In the genomic region with DNA sequence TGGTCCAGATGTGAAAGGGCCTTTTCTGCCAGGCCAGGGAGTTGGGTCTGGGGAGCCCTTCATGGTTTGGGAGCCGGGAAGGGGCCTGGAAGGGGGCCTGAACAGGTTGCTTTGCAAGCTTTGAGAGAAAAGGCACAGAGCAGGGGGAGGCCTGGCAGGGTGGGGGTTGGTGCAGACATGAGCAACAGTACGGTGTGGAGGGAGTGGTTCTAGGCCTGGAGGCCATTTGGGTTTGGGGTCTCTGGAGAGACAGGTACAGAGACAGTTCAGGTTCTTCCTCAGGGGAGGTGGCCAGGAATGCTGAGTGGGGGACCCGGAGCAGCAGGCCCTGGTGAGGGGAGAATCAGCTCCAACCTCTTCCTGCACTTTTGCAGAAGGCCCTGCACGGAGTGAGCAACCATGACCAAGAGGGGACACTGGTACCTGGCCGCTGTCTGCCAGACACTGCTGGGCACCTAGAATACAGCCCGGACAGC, we compare ENCODE assay signal across 24 cellular contexts. TPM values are rescaled to one million over a fixed set of nuclear protein-coding genes. Genes with fewer than 3 reads are reported as not detected.
DNase-seq lines count a peak whose midpoint lies in the region; ATAC-seq, FAIRE-seq and TF ChIP-seq lines count a peak whose summit lies in the region.
"Had no signal": no experiment of that assay in that cellular context is flagged by ENCODE, and none has a peak within 500 bp of the region (broad histone marks: within the 10 kb centered on the region; RNA-seq: fewer than 3 reads in every experiment).

No MANE protein-coding gene starts in this region.

- H3K9me3 ChIP-seq in K562 (replicated peaks; ENCODE audit: control insufficient read depth, insufficient read depth, low read depth, low read length) (no peaks in the 10 kb centered on the region), mesenchymal stem cell (ENCODE audit: control insufficient read depth, low read length) (no peaks in the 10 kb centered on the region), smooth muscle cell (replicated peaks; ENCODE audit: low read depth) (no peaks in the 10 kb centered on the region)
- H3K9me3 ChIP-seq: thyroid gland had no signal

- no peak overlapping the region for H3K23ac ChIP-seq in mesenchymal stem cell (ENCODE audit: low read length in 2 of 2)

- no peak for TF ChIP-seq POLR2A in K562 (conservative IDR thresholded peaks at IDR 0.05)

- no peak for FAIRE-seq in K562 (lab: Jason Lieb, UNC)

- H3K9me1 ChIP-seq in K562 (ENCODE audit: control insufficient read depth, insufficient read depth, low read length): no peaks in the 10 kb centered on the region

- DNase-seq in activated CD4-positive, CD25-positive, alpha-beta regulatory T cell treated with anti-CD3 and anti-CD28 coated beads, Interleukin-2, amount 50 U/mL, for 72 hours: peak; percentile 26
- no peak for DNase-seq in activated CD4-positive, CD25-positive, alpha-beta regulatory T cell (lab: John Stamatoyannopoulos, UW)
- DNase-seq in K562 (ENCODE audit: extremely low read depth in 1 of 4, low spot score in 3 of 4) (no peak), mesenchymal stem cell (no peak), smooth muscle cell (lab: John Stamatoyannopoulos, UW; ENCODE audit: unreplicated experiment) (no peak), NCI-H2196 treated with DMSO at 0.1 percent for 48 hours (lab: John Stamatoyannopoulos, UW; ENCODE audit: unreplicated experiment) (no peak), NCI-H345 (lab: John Stamatoyannopoulos, UW) (no peak)
- no peak for DNase-seq in activated CD4-positive, alpha-beta T cell treated with anti-CD3 and anti-CD28 coated beads for 1 hour
- DNase-seq: activated CD4-positive, alpha-beta T cell treated with anti-CD3 and anti-CD28 coated beads, Interleukin-2, amount 50 U/mL, for 48 hours; activated T-cell treated with anti-CD3 and anti-CD28 coated beads, Interleukin-2, amount 50 U/mL, for 1 hour; immature natural killer cell; NCI-H1417 treated with DMSO at 0.1 percent for 48 hours; NCI-H446 treated with DMSO at 0.1 percent for 48 hours; stimulated activated CD4-positive, alpha-beta T cell treated with anti-CD3 and anti-CD28 coated beads, Interleukin-15, amount 100 ng/mL, for 24 hours; thyroid gland had no signal

- peaks cover 8 to 33% of the 10 kb centered on the region in 2 experiments; a peak in 4 of 5 replicates for H3K4me1 ChIP-seq in K562 (replicated peaks in 1 of 2; ENCODE audit: control insufficient read depth in 2 of 2, insufficient read depth in 2 of 2, low read length in 2 of 2)
- peaks cover 22% of the 10 kb centered on the region for H3K4me1 ChIP-seq in mesenchymal stem cell (ENCODE audit: control insufficient read depth, insufficient read depth, low read depth, low read length)
- H3K4me1 ChIP-seq in smooth muscle cell (ENCODE audit: low read depth): peaks cover 8% of the 10 kb centered on the region

- peak overlapping the region in 1 of 2 experiments; percentile 99; a peak in 3 of 4 replicates for H3K9ac ChIP-seq in K562 (ENCODE audit: insufficient read depth in 1 of 2, low read depth in 2 of 2, low read length in 2 of 2)
- H3K9ac ChIP-seq in mesenchymal stem cell (ENCODE audit: low read length): peak overlapping the region; percentile 94
- H3K9ac ChIP-seq in smooth muscle cell (ENCODE audit: low read depth): no peak overlapping the region

- intact Hi-C loops in K562 (cut with micrococcal nuclease): no loop called here

- 88% methylated on average over 3 of the region's 6 CpGs for WGBS in K562 (ENCODE audit: insufficient coverage, low coverage, missing lambda C conversion rate)
- 89% methylated on average over 4 of the region's 6 CpGs for WGBS in mesenchymal stem cell
- 91% methylated on average over 6 of the region's 6 CpGs for WGBS in smooth muscle cell (ENCODE audit: low lambda C conversion rate)

- no peak overlapping the region for H2AFZ ChIP-seq in K562 (ENCODE audit: low read depth, low read length)
- no peak overlapping the region for H2AFZ ChIP-seq in mesenchymal stem cell (ENCODE audit: low read depth, low read length)
- H2AFZ ChIP-seq in smooth muscle cell (ENCODE audit: low read depth): no peak overlapping the region

- peak overlapping the region; percentile 15 for H2AK5ac ChIP-seq in mesenchymal stem cell (ENCODE audit: low read length, severe bottlenecking)

- no peak for TF ChIP-seq EP300 in K562 (IDR thresholded peaks at IDR 0.05; ENCODE audit: low read length)

- CTCF ChIA-PET in K562 (lab: Yijun Ruan, JAX; ENCODE audit: low intra/inter-chr PET ratio): no interaction called here

- H4K91ac ChIP-seq in mesenchymal stem cell (ENCODE audit: low read length): no peak overlapping the region

- H3K27me3 ChIP-seq in K562 (ENCODE audit: control insufficient read depth in 2 of 2, insufficient read depth in 2 of 2, low read length in 2 of 2) (no peaks in the 10 kb centered on the region), mesenchymal stem cell (ENCODE audit: control insufficient read depth in 1 of 2, insufficient read depth in 1 of 2, low read length in 2 of 2) (peaks cover 0 to 4% of the 10 kb centered on the region in 2 experiments), smooth muscle cell (ENCODE audit: low read depth) (no peaks in the 10 kb centered on the region)
- H3K27me3 ChIP-seq: thyroid gland had no signal

- no peak overlapping the region for H2BK5ac ChIP-seq in mesenchymal stem cell (ENCODE audit: low read depth, low read length, poor library complexity, severe bottlenecking)

- no TSS peak for BruUV-seq in K562 (replicated peaks; lab: Mats Ljungman, UMichigan)

- POLR2A ChIA-PET in K562 (lab: Yijun Ruan, JAX): interaction anchor here (1.3 to 1.5 kb wide), 3 partner anchors 9 to 24 kb away, joined by 3 to 6 read pairs (median 4); no protein-coding TSS in a partner anchor

- peaks cover 25% of the 10 kb centered on the region for H3K79me1 ChIP-seq in mesenchymal stem cell (replicated peaks; ENCODE audit: low read length, poor library complexity, severe bottlenecking)

- no peak overlapping the region for H2BK15ac ChIP-seq in mesenchymal stem cell (ENCODE audit: low read depth, poor library complexity, severe bottlenecking)

- H4K20me1 ChIP-seq in K562 (replicated peaks; ENCODE audit: control insufficient read depth, insufficient read depth, low read length): no peaks in the 10 kb centered on the region
- H4K20me1 ChIP-seq in smooth muscle cell (ENCODE audit: low read depth): peaks cover 43% of the 10 kb centered on the region

- no peaks in the 10 kb centered on the region for H3K36me3 ChIP-seq in K562 (ENCODE audit: control insufficient read depth, insufficient read depth, low read length)
- H3K36me3 ChIP-seq in mesenchymal stem cell (ENCODE audit: control insufficient read depth in 1 of 2, insufficient read depth in 2 of 2, low read depth in 1 of 2, low read length in 2 of 2): peaks cover 15 to 17% of the 10 kb centered on the region in 2 experiments
- H3K36me3 ChIP-seq in smooth muscle cell (ENCODE audit: low read depth): no peaks in the 10 kb centered on the region
- H3K36me3 ChIP-seq: thyroid gland had no signal

- no peak for TF ChIP-seq RAD21 in K562 (CRISPR knock-in tag; conservative IDR thresholded peaks at IDR 0.05 in 1 of 2, IDR thresholded peaks at IDR 0.05 in 1 of 2)

- H3K18ac ChIP-seq in mesenchymal stem cell (ENCODE audit: low read depth in 1 of 2, low read length in 2 of 2): no peak overlapping the region

- H3F3A ChIP-seq in smooth muscle cell (ENCODE audit: low read depth): peaks cover 9% of the 10 kb centered on the region

- in situ Hi-C loops in K562 (cut with MboI): no loop called here

- peaks cover 5% of the 10 kb centered on the region for H3K79me2 ChIP-seq in K562 (ENCODE audit: control insufficient read depth, insufficient read depth, low read length)
- peaks cover 56% of the 10 kb centered on the region for H3K79me2 ChIP-seq in smooth muscle cell (ENCODE audit: low read depth)

- no peak overlapping the region for H3K4me3 ChIP-seq in K562
- H3K4me3 ChIP-seq in mesenchymal stem cell (ENCODE audit: insufficient read depth in 1 of 2, low read depth in 1 of 2, low read length in 2 of 2): peak overlapping the region; percentile 75 to 88
- H3K4me3 ChIP-seq in smooth muscle cell: peak overlapping the region; percentile 91
- H3K4me3 ChIP-seq: thyroid gland had no signal

- peak overlapping the region in 1 of 2 experiments; percentile 17 for H2BK12ac ChIP-seq in mesenchymal stem cell (ENCODE audit: low read length in 2 of 2)

- peak overlapping the region; percentile 85; the same call in 1 of the 2 replicates for H3K4me2 ChIP-seq in K562 (ENCODE audit: insufficient read depth, low read length)
- H3K4me2 ChIP-seq in mesenchymal stem cell (ENCODE audit: low read length, poor library complexity, severe bottlenecking): peak overlapping the region; percentile 97
- H3K4me2 ChIP-seq in smooth muscle cell: peak overlapping the region; percentile 100

- peak overlapping the region in 1 of 2 experiments; percentile 29 for H3K14ac ChIP-seq in mesenchymal stem cell (ENCODE audit: low read length in 2 of 2)

- no peak overlapping the region for H3K27ac ChIP-seq in K562 (ENCODE audit: extremely low read depth, low read depth, low read length)
- H3K27ac ChIP-seq in mesenchymal stem cell (ENCODE audit: low read length, poor library complexity, severe bottlenecking): no peak overlapping the region
- H3K27ac ChIP-seq in smooth muscle cell (ENCODE audit: low read depth): no peak overlapping the region
- H3K27ac ChIP-seq: 22Rv1, C4-2B, thyroid gland had no signal

- H2BK120ac ChIP-seq in mesenchymal stem cell (ENCODE audit: low read depth, low read length): no peak overlapping the region

- TF ChIP-seq CTCF in K562 (IDR thresholded peaks at IDR 0.05 in 2 of 3, conservative IDR thresholded peaks at IDR 0.05 in 1 of 3; ENCODE audit: insufficient read depth in 2 of 3, low read depth in 1 of 3, low read length in 3 of 3) (no peak), smooth muscle cell (IDR thresholded peaks at IDR 0.05; ENCODE audit: borderline replicate concordance, insufficient read depth, poor library complexity, severe bottlenecking) (no peak)

- no peak overlapping the region for H3K4ac ChIP-seq in mesenchymal stem cell (ENCODE audit: low read depth in 1 of 2, low read length in 2 of 2)

- H4K8ac ChIP-seq in mesenchymal stem cell (ENCODE audit: low read length): no peak overlapping the region

- ATAC-seq in K562: no peak
- ATAC-seq: naive thymus-derived CD8-positive, alpha-beta T cell; Right ventricle myocardium inferior; stimulated activated memory B cell treated with anti-CD40 and anti-IgM and Interleukin-4, amounts not matched to agents 10 μg/mL and 1 μg/mL and 100 μg/mL, for 72 hours had no signal

RNA-seq across cellular contexts. Expression of gene KDELR3, which starts 1.4 kb away (rescaled TPM):
- total RNA-seq in K562 (2011; cell fraction: chromatin; rRNA removed; ENCODE audit: low replicate concordance): 28.0 and 28.7 TPM in 2 replicates
- total RNA-seq in K562 (2011; cell fraction: nucleolus; rRNA removed): 33.2 and 33.5 TPM in 2 replicates
- 37.2 and 51.0 TPM in 2 replicates for total RNA-seq in K562 (2011; cell fraction: nucleoplasm; rRNA removed)
- 8.8 and 10.9 TPM in 2 replicates for total RNA-seq in K562 (2014; rRNA removed)
- 9.6 and 10.8 TPM in 2 replicates for total RNA-seq in K562 (2014; rRNA removed; fragmentation: Illumina TruSeq; extraction: Trizol)
- total RNA-seq in K562 (2015; rRNA removed; fragmentation: Illumina TruSeq; extraction: Trizol): 7.1 and 7.4 TPM in 2 replicates
- 10.6 and 12.2 TPM in 2 replicates for total RNA-seq in K562 (2021)
- polyA plus RNA-seq in K562 (2011; rRNA removed): 44.8 and 49.1 TPM in 2 replicates
- 32.6 and 47.4 TPM in 2 replicates for polyA plus RNA-seq in K562 (2011; cell fraction: cytosol; rRNA removed)
- 8.3 and 16.8 TPM in 2 replicates for polyA plus RNA-seq in K562 (2011; cell fraction: nucleus; rRNA removed)
- polyA plus RNA-seq in K562 (2012): 11.4 and 20.4 TPM in 2 replicates
- 18.7 and 23.6 TPM in 2 replicates for polyA plus RNA-seq in K562 (2014; fragmentation: Illumina TruSeq; extraction: Trizol)
- polyA plus RNA-seq in K562 (2014; fragmentation: Nextera tagmentation; extraction: Ambion mirVana): 1 to 10 TPM; 7.6 to 8.5 TPM
- polyA plus RNA-seq in K562 (2014; rRNA removed): 13.7 and 19.7 TPM in 2 replicates
- polyA minus RNA-seq in K562 (2011; rRNA and poly(A)+ RNA removed): 21.7 and 25.7 TPM in 2 replicates
- polyA minus RNA-seq in K562 (2011; cell fraction: cytosol; rRNA and poly(A)+ RNA removed): 8.5 and 11.5 TPM in 2 replicates
- polyA minus RNA-seq in K562 (2011; cell fraction: nucleus; rRNA and poly(A)+ RNA removed): 4.0 and 8.4 TPM in 2 replicates
- 167 TPM for polyA plus RNA-seq in mesenchymal stem cell (2013, experiment 1 of 2)
- polyA plus RNA-seq in mesenchymal stem cell (2013, experiment 2 of 2): 172 TPM
- total RNA-seq in smooth muscle cell: 163 and 207 TPM in 2 replicates
- 198 and 252 TPM in 2 replicates for polyA plus RNA-seq in smooth muscle cell
- total RNA-seq: naive thymus-derived CD8-positive, alpha-beta T cell had no signal

RNA-seq across cellular contexts. Expression of gene KCNJ4, which starts 14.3 kb away (rescaled TPM):
- total RNA-seq in K562 (2011; cell fraction: chromatin; rRNA removed; ENCODE audit: low replicate concordance): 0.23 TPM in 1 of 2 replicates, not detected in the other
- 0.26 and 0.33 TPM in 2 replicates for total RNA-seq in K562 (2011; cell fraction: nucleolus; rRNA removed)
- not detected in 2 replicates for total RNA-seq in K562 (2011; cell fraction: nucleoplasm; rRNA removed)
- total RNA-seq in K562 (2014; rRNA removed) (0.09 and 0.41 TPM in 2 replicates), K562 (2014; rRNA removed; fragmentation: Illumina TruSeq; extraction: Trizol) (not detected in 2 replicates), K562 (2015; rRNA removed; fragmentation: Illumina TruSeq; extraction: Trizol) (not detected in 2 replicates), K562 (2021) (0.13 and 0.55 TPM in 2 replicates), smooth muscle cell (0.81 TPM in 1 of 2 replicates, not detected in the other)
- polyA plus RNA-seq in K562 (2011; rRNA removed) (0.07 and 0.18 TPM in 2 replicates), K562 (2014; fragmentation: Illumina TruSeq; extraction: Trizol) (0.07 and 0.28 TPM in 2 replicates), K562 (2014; fragmentation: Nextera tagmentation; extraction: Ambion mirVana) (not detected), K562 (2014; rRNA removed) (0.20 and 0.27 TPM in 2 replicates), smooth muscle cell (not detected in 2 replicates)
- polyA plus RNA-seq in K562 (2011; cell fraction: cytosol; rRNA removed): 0.13 and 0.24 TPM in 2 replicates
- 0.10 TPM in 2 replicates for polyA plus RNA-seq in K562 (2011; cell fraction: nucleus; rRNA removed)
- 0.07 and 0.15 TPM in 2 replicates for polyA plus RNA-seq in K562 (2012)
- polyA minus RNA-seq in K562 (2011; rRNA and poly(A)+ RNA removed): 0.09 TPM in 1 of 2 replicates, not detected in the other
- 0.38 TPM in 1 of 2 replicates, not detected in the other for polyA minus RNA-seq in K562 (2011; cell fraction: cytosol; rRNA and poly(A)+ RNA removed)
- polyA minus RNA-seq in K562 (2011; cell fraction: nucleus; rRNA and poly(A)+ RNA removed): 0.22 TPM in 1 of 2 replicates, not detected in the other
- 0.08 TPM for polyA plus RNA-seq in mesenchymal stem cell (2013, experiment 1 of 2)
- polyA plus RNA-seq in mesenchymal stem cell (2013, experiment 2 of 2): 0.05 TPM
- total RNA-seq: LHCN-M2; naive thymus-derived CD8-positive, alpha-beta T cell; pulmonary artery endothelial cell; thyroid gland had no signal
- polyA plus RNA-seq: esophagus; immature natural killer cell; liver; naive thymus-derived CD8-positive, alpha-beta T cell had no signal

RNA-seq across cellular contexts. Expression of gene DDX17, which starts 36.8 kb away (rescaled TPM):
- total RNA-seq in K562 (2011; cell fraction: chromatin; rRNA removed; ENCODE audit: low replicate concordance): 606 and 912 TPM in 2 replicates
- 357 and 403 TPM in 2 replicates for total RNA-seq in K562 (2011; cell fraction: nucleolus; rRNA removed)
- total RNA-seq in K562 (2011; cell fraction: nucleoplasm; rRNA removed): 494 and 663 TPM in 2 replicates
- total RNA-seq in K562 (2014; rRNA removed) (330 and 355 TPM in 2 replicates), K562 (2014; rRNA removed; fragmentation: Illumina TruSeq; extraction: Trizol) (165 and 171 TPM in 2 replicates), K562 (2015; rRNA removed; fragmentation: Illumina TruSeq; extraction: Trizol) (182 and 189 TPM in 2 replicates), K562 (2021) (216 and 224 TPM in 2 replicates), smooth muscle cell (182 and 201 TPM in 2 replicates)
- polyA plus RNA-seq in K562 (2011; rRNA removed) (421 and 553 TPM in 2 replicates), K562 (2014; fragmentation: Illumina TruSeq; extraction: Trizol) (160 and 185 TPM in 2 replicates), K562 (2014; fragmentation: Nextera tagmentation; extraction: Ambion mirVana) (10 to 100 TPM; 17.6 to 66.9 TPM), K562 (2014; rRNA removed) (252 and 270 TPM in 2 replicates), smooth muscle cell (11.5 and 22.2 TPM in 2 replicates)
- polyA plus RNA-seq in K562 (2011; cell fraction: cytosol; rRNA removed): 303 and 320 TPM in 2 replicates
- polyA plus RNA-seq in K562 (2011; cell fraction: nucleus; rRNA removed): 1,663 and 2,084 TPM in 2 replicates
- polyA plus RNA-seq in K562 (2012): 105 and 137 TPM in 2 replicates
- 387 and 408 TPM in 2 replicates for polyA minus RNA-seq in K562 (2011; rRNA and poly(A)+ RNA removed)
- 127 and 132 TPM in 2 replicates for polyA minus RNA-seq in K562 (2011; cell fraction: cytosol; rRNA and poly(A)+ RNA removed)
- polyA minus RNA-seq in K562 (2011; cell fraction: nucleus; rRNA and poly(A)+ RNA removed): 457 and 507 TPM in 2 replicates
- polyA plus RNA-seq in mesenchymal stem cell (2013, experiment 1 of 2): 121 TPM
- polyA plus RNA-seq in mesenchymal stem cell (2013, experiment 2 of 2): 114 TPM
